Comparison of ENCODE assay signal across 15 cellular contexts in genomic region chr1:5717031-5717682, GRCh38.
DNase-seq lines count a peak whose midpoint lies in the region; ATAC-seq and TF ChIP-seq lines count a peak whose summit lies in the region.
"Had no signal": no experiment of that assay in that cellular context is flagged by ENCODE, and none has a peak within 500 bp of the region (broad histone marks: within the 10 kb centered on the region; RNA-seq: fewer than 3 reads in every experiment).

No MANE protein-coding gene starts in this region.

- peak; percentile 18 to 22 for ATAC-seq in natural killer cell treated with Interleukin-12 subunit alpha and Interleukin-12 subunit beta and Interleukin-15 and Interleukin-18, amount 100 ng/mL, for 72 hours
- ATAC-seq in natural killer cell (no peak), GM18502 (IDR thresholded peaks at IDR 0.05; ENCODE audit: poor library complexity, unreplicated experiment) (no peak)
- no peak for ATAC-seq in naive thymus-derived CD4-positive, alpha-beta T cell
- ATAC-seq: K562 had no signal

- intact Hi-C loops in natural killer cell (cut with micrococcal nuclease) = no loop called here
- intact Hi-C loops in naive thymus-derived CD4-positive, alpha-beta T cell (cut with micrococcal nuclease) = no loop called here

- H3K27me3 ChIP-seq in naive thymus-derived CD4-positive, alpha-beta T cell (ENCODE audit: control insufficient read depth in 2 of 2, insufficient read depth in 2 of 2, low read length in 2 of 2) = no peaks in the 10 kb centered on the region

- H3K27ac ChIP-seq in caudate nucleus (ENCODE audit: low read depth, low read length) = peak overlapping the region; percentile 18
- peak overlapping the region; percentile 79 for H3K27ac ChIP-seq in mesodermal cell (ENCODE audit: low read depth, low read length, severe bottlenecking)
- H3K27ac ChIP-seq in naive thymus-derived CD4-positive, alpha-beta T cell (ENCODE audit: low read depth, low read length) = no peak overlapping the region
- H3K27ac ChIP-seq: C4-2B had no signal

- DNase-seq in natural killer cell treated with Interleukin-12 subunit alpha and Interleukin-12 subunit beta and Interleukin-15 and Interleukin-18, amount 100 ng/mL, for 72 hours (ENCODE audit: low spot score) = peak; percentile 46
- no peak for DNase-seq in natural killer cell
- no peak for DNase-seq in caudate nucleus (lab: John Stamatoyannopoulos, UW)
- DNase-seq in activated CD8-positive, alpha-beta memory T cell treated with anti-CD3 and anti-CD28 coated beads, Interleukin-2, amount 50 U/mL, for 48 hours = no peak
- DNase-seq in naive thymus-derived CD4-positive, alpha-beta T cell = no peak
- no peak for DNase-seq in activated CD4-positive, alpha-beta T cell treated with anti-CD3 and anti-CD28 coated beads, Interleukin-2, amount 50 U/mL, for 1 hour
- DNase-seq: DMS53, NCI-H1048, NCI-H146, NCI-H2081 treated with DMSO at 0.1 percent for 48 hours, NCI-H524 had no signal

- H3K4me1 Mint-ChIP-seq in natural killer cell treated with Interleukin-12 subunit alpha and Interleukin-12 subunit beta and Interleukin-15 and Interleukin-18, amount 100 ng/mL, for 72 hours (ENCODE audit: low read depth in 2 of 2) = no peaks in the 10 kb centered on the region
- H3K4me1 Mint-ChIP-seq in natural killer cell = no peaks in the 10 kb centered on the region
- peaks cover 0 to 5% (median 0%) of the 10 kb centered on the region in 7 donors for H3K4me1 Mint-ChIP-seq in naive thymus-derived CD4-positive, alpha-beta T cell

- H3K9me3 Mint-ChIP-seq in natural killer cell treated with Interleukin-12 subunit alpha and Interleukin-12 subunit beta and Interleukin-15 and Interleukin-18, amount 100 ng/mL, for 72 hours = peaks cover 3% of the 10 kb centered on the region
- no peaks in the 10 kb centered on the region for H3K9me3 Mint-ChIP-seq in natural killer cell
- H3K9me3 Mint-ChIP-seq in naive thymus-derived CD4-positive, alpha-beta T cell = peaks cover 0 to 18% (median 8%) of the 10 kb centered on the region in 11 donors

- no peak overlapping the region for H3K4me3 Mint-ChIP-seq in natural killer cell treated with Interleukin-12 subunit alpha and Interleukin-12 subunit beta and Interleukin-15 and Interleukin-18, amount 100 ng/mL, for 72 hours
- H3K4me3 Mint-ChIP-seq in natural killer cell = no peak overlapping the region
- H3K4me3 Mint-ChIP-seq in naive thymus-derived CD4-positive, alpha-beta T cell = no peak overlapping the region

- POLR2A ChIA-PET in naive thymus-derived CD4-positive, alpha-beta T cell (lab: Charles Lee) = no interaction called here

- H3K27me3 Mint-ChIP-seq in natural killer cell treated with Interleukin-12 subunit alpha and Interleukin-12 subunit beta and Interleukin-15 and Interleukin-18, amount 100 ng/mL, for 72 hours = peaks cover 6 to 18% of the 10 kb centered on the region in 2 donors
- H3K27me3 Mint-ChIP-seq in natural killer cell (ENCODE audit: low read depth in 2 of 2) = peaks cover 5 to 11% of the 10 kb centered on the region in 2 donors
- H3K27me3 Mint-ChIP-seq in naive thymus-derived CD4-positive, alpha-beta T cell = peaks cover 0 to 35% (median 16%) of the 10 kb centered on the region in 5 donors

- no peak overlapping the region for H3K4me3 ChIP-seq in mesodermal cell (ENCODE audit: extremely low read depth, insufficient read depth, low read length, poor library complexity, severe bottlenecking)
- H3K4me3 ChIP-seq in naive thymus-derived CD4-positive, alpha-beta T cell (ENCODE audit: low read length) = no peak overlapping the region
- H3K4me3 ChIP-seq: K562 had no signal

- TF ChIP-seq CTCF in natural killer cell (IDR thresholded peaks at IDR 0.05) = no peak

- H3K9me3 ChIP-seq in mesodermal cell (ENCODE audit: control insufficient read depth, low read length) = peaks cover 8% of the 10 kb centered on the region
- H3K9me3 ChIP-seq in naive thymus-derived CD4-positive, alpha-beta T cell (ENCODE audit: control insufficient read depth in 2 of 3, low read length in 3 of 3) = peaks cover 0 to 6% (median 0%) of the 10 kb centered on the region in 3 experiments

- 69 to 71% methylated on average over 11 of the region's 11 CpGs for WGBS in mesodermal cell (ENCODE audit: insufficient coverage in 2 of 2), 2 experiments

- no peaks in the 10 kb centered on the region for H3K36me3 Mint-ChIP-seq in natural killer cell treated with Interleukin-12 subunit alpha and Interleukin-12 subunit beta and Interleukin-15 and Interleukin-18, amount 100 ng/mL, for 72 hours
- no peaks in the 10 kb centered on the region for H3K36me3 Mint-ChIP-seq in natural killer cell
- H3K36me3 Mint-ChIP-seq in naive thymus-derived CD4-positive, alpha-beta T cell = peaks cover 0 to 14% (median 0%) of the 10 kb centered on the region in 5 donors

- H3K36me3 ChIP-seq in mesodermal cell (ENCODE audit: control insufficient read depth, insufficient read depth, low read length) = no peaks in the 10 kb centered on the region
- H3K36me3 ChIP-seq in naive thymus-derived CD4-positive, alpha-beta T cell (ENCODE audit: control insufficient read depth in 2 of 3, insufficient read depth in 3 of 3, low read length in 3 of 3) = no peaks in the 10 kb centered on the region

- CTCF ChIA-PET in naive thymus-derived CD4-positive, alpha-beta T cell (lab: Charles Lee) = no interaction called here

- H3K27ac Mint-ChIP-seq in natural killer cell treated with Interleukin-12 subunit alpha and Interleukin-12 subunit beta and Interleukin-15 and Interleukin-18, amount 100 ng/mL, for 72 hours = no peak overlapping the region
- H3K27ac Mint-ChIP-seq in natural killer cell = no peak overlapping the region
- H3K27ac Mint-ChIP-seq in naive thymus-derived CD4-positive, alpha-beta T cell = no peak overlapping the region

- H3K4me1 ChIP-seq in mesodermal cell (ENCODE audit: control insufficient read depth, insufficient read depth, low read length, poor library complexity, severe bottlenecking) = peaks cover 11% of the 10 kb centered on the region
- no peaks in the 10 kb centered on the region for H3K4me1 ChIP-seq in naive thymus-derived CD4-positive, alpha-beta T cell (ENCODE audit: control insufficient read depth in 2 of 2, insufficient read depth in 2 of 2, low read length in 2 of 2)

Comparison
In these comparisons a context has a peak if more than half of its experiments do, and no peak if none do; other contexts are left out.
1. ATAC-seq: peak in natural killer cell treated with Interleukin-12 subunit alpha and Interleukin-12 subunit beta and Interleukin-15 and Interleukin-18, amount 100 ng/mL, for 72 hours (2 of 2); none in natural killer cell (0 of 3), naive thymus-derived CD4-positive, alpha-beta T cell (single experiment) and GM18502 (single experiment).